Comparison of ENCODE assay signal across 29 cellular contexts in the genomic region with DNA sequence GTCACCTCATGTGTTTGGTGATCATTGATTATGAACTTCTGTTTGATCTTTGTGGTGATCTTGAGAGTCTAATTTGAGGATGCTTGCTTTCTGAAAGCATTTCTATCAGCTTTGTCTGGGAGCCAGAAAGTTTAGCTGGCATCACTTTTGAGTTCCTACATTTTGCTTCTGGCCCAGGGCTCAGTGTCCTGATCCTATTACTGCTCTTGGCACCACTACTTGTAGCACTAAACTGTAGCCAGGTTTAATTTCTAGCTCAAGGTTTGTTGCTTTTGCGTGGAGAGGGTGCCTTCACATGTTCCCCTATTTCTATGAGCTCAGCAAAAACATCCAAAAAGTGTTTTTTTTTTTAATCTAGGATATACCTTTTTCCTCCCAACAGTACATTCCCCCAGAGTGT.
"Had no signal": no experiment of that assay in that cellular context is flagged by ENCODE, and none has a peak within 500 bp of the region (broad histone marks: within the 10 kb centered on the region; RNA-seq: fewer than 3 reads in every experiment).

No MANE protein-coding gene starts in this region.

- H3K36me3 ChIP-seq: Peyer's patch, SJCRH30 had no signal

- H3K9me3 Mint-ChIP-seq: activated CD4-positive, alpha-beta T cell treated with anti-CD3 and anti-CD28 coated beads, Interleukin-2, amount 10 ng/mL, durations not matched to agents 24 days and 14 days; activated T-cell treated with anti-CD3 and anti-CD28 coated beads, Interleukin-2, amount 50 U/mL, for 72 hours; activated T-helper 17 cell treated with anti-CD3 and anti-CD28 coated beads, Interleukin-2, amount 50 U/mL, for 72 hours had no signal

- H3K4me3 Mint-ChIP-seq: activated CD4-positive, alpha-beta T cell treated with anti-CD3 and anti-CD28 coated beads, Interleukin-2, amount 10 ng/mL, durations not matched to agents 24 days and 14 days; activated CD8-positive, alpha-beta T cell treated with anti-CD3 and anti-CD28 coated beads for 36 hours; activated naive CD8-positive, alpha-beta T cell treated with anti-CD3 and anti-CD28 coated beads for 36 hours; activated T-cell treated with anti-CD3 and anti-CD28 coated beads, Interleukin-2, amount 50 U/mL, for 72 hours; activated T-helper 17 cell treated with anti-CD3 and anti-CD28 coated beads, Interleukin-2, amount 50 U/mL, for 72 hours had no signal

- H3K4me3 ChIP-seq: Peyer's patch, SJCRH30, SK-N-MC had no signal

- DNase-seq: activated CD4-positive, alpha-beta T cell treated with anti-CD3 and anti-CD28 coated beads, Interleukin-2, amount 10 ng/mL, durations not matched to agents 24 days and 14 days; activated CD4-positive, alpha-beta T cell treated with anti-CD3 and anti-CD28 coated beads, Interleukin-2, amount 50 U/mL, for 4 hours; activated CD8-positive, alpha-beta T cell treated with anti-CD3 and anti-CD28 coated beads for 36 hours; activated effector memory CD4-positive, alpha-beta T cell treated with anti-CD3 and anti-CD28 coated beads, Interleukin-2, amount 50 U/mL, for 16 hours; activated naive CD4-positive, alpha-beta T cell; activated naive CD4-positive, alpha-beta T cell treated with anti-CD3 and anti-CD28 coated beads, Interleukin-2, amount 50 U/mL, for 16 hours; activated naive CD8-positive, alpha-beta T cell treated with anti-CD3 and anti-CD28 coated beads for 36 hours; activated T-cell treated with anti-CD3 and anti-CD28 coated beads, Interleukin-2, amount 50 U/mL, for 1 hour; activated T-cell treated with anti-CD3 and anti-CD28 coated beads, Interleukin-2, amount 50 U/mL, for 72 hours; amniotic stem cell; aorta; brain microvascular endothelial cell; central memory CD4-positive, alpha-beta T cell; NCI-H1105; NCI-H1417 treated with DMSO at 0.1 percent for 48 hours; NCI-H187 treated with DMSO at 0.1 percent for 48 hours; NCI-H2081; NCI-H2171 treated with DMSO at 0.1 percent for 48 hours; NCI-H2227 treated with DMSO at 0.1 percent for 48 hours; NCI-H524; NK-92 treated with Interleukin-12 subunit alpha and Interleukin-12 subunit beta, amount 100 ng/mL, for 24 hours; PC-3; Peyer's patch; SHP77; SJCRH30; T1000 had no signal

- H3K27ac Mint-ChIP-seq: activated CD4-positive, alpha-beta T cell treated with anti-CD3 and anti-CD28 coated beads, Interleukin-2, amount 10 ng/mL, durations not matched to agents 24 days and 14 days; activated CD8-positive, alpha-beta T cell treated with anti-CD3 and anti-CD28 coated beads for 36 hours; activated naive CD8-positive, alpha-beta T cell treated with anti-CD3 and anti-CD28 coated beads for 36 hours; activated T-helper 17 cell treated with anti-CD3 and anti-CD28 coated beads, Interleukin-2, amount 50 U/mL, for 72 hours had no signal

- H3K27ac ChIP-seq: brain microvascular endothelial cell, Peyer's patch, RWPE1, SJCRH30, SK-N-MC had no signal

- H3K9me3 ChIP-seq: Peyer's patch had no signal

- H3K27me3 Mint-ChIP-seq: activated CD8-positive, alpha-beta T cell treated with anti-CD3 and anti-CD28 coated beads for 36 hours; activated naive CD8-positive, alpha-beta T cell treated with anti-CD3 and anti-CD28 coated beads for 36 hours; activated T-helper 17 cell treated with anti-CD3 and anti-CD28 coated beads, Interleukin-2, amount 50 U/mL, for 72 hours had no signal

- H3K27me3 ChIP-seq: brain microvascular endothelial cell, Peyer's patch, SJCRH30 had no signal

- H3K4me1 ChIP-seq: SJCRH30 had no signal

- ATAC-seq: activated CD8-positive, alpha-beta T cell treated with anti-CD3 and anti-CD28 coated beads for 36 hours; activated T-cell treated with anti-CD3 and anti-CD28 coated beads, Interleukin-2, amount 50 U/mL, for 72 hours; activated T-helper 17 cell treated with anti-CD3 and anti-CD28 coated beads, Interleukin-2, amount 50 U/mL, for 72 hours; PC-3 had no signal
